ENCODE assay signal across 27 cellular contexts in the genomic region with DNA sequence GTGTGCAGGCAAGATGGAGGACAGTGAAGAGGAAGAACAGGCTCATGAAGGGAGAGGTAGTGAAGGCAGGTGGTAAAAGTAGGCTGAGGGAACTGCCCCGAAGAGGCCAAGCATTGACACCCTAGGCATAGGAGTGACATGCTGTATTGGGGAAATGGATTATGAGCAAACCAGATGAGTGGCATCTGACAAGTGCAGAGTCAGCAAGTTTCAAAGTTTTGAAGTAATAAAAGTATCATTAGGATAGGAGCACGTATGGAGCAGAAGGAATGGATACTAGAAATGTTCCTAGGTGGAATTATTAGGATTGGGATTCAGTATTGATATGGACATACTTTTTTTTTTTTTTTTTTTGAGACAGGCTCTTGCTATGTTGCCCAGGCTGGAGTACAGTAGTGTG.
DNase-seq lines count a peak whose midpoint lies in the region; ATAC-seq and TF ChIP-seq lines count a peak whose summit lies in the region.
"Had no signal": no experiment of that assay in that cellular context is flagged by ENCODE, and none has a peak within 500 bp of the region (broad histone marks: within the 10 kb centered on the region; RNA-seq: fewer than 3 reads in every experiment).

No MANE protein-coding gene starts in this region.

- CTCF ChIA-PET in IMR-90 (lab: Yijun Ruan, JAX), result no interaction called here

- H2BK15ac ChIP-seq in IMR-90 (ENCODE audit: low read depth, low read length), result no peak overlapping the region

- DNase-seq in left ventricle myocardium inferior (no peak), Right ventricle myocardium superior (no peak), IMR-90 (no peak), omental fat pad (ENCODE audit: low spot score) (no peak), GM20000 (ENCODE audit: low spot score) (no peak), foreskin keratinocyte (no peak)
- DNase-seq: AML-193; CD8-positive, alpha-beta T cell; DMS 273 treated with DMSO at 0.1 percent for 48 hours; DMS79; EL; GDM1; GOT3; MG63; NCI-H1092; NCI-H1417 treated with DMSO at 0.1 percent for 48 hours; NCI-H1694 treated with DMSO at 0.1 percent for 48 hours; NCI-H2081; NCI-H2227 treated with DMSO at 0.1 percent for 48 hours; NCI-H69; RPMI8226; SHP77 had no signal

- no peak overlapping the region for H3K56ac ChIP-seq in IMR-90 (ENCODE audit: extremely low read depth, insufficient read depth, low read length)

- H3K4me3 ChIP-seq in left ventricle myocardium inferior, result no peak overlapping the region
- no peak overlapping the region for H3K4me3 ChIP-seq in IMR-90 (ENCODE audit: insufficient read depth, low read depth, low read length)
- H3K4me3 ChIP-seq: GM12878, MG63 had no signal

- in situ Hi-C loops in IMR-90 (cut with MboI; ENCODE audit: low sequenced_read_pairs), result no loop called here

- ATAC-seq in Right ventricle myocardium superior (ENCODE audit: poor library complexity) (no peak), IMR-90 (ENCODE audit: low read depth) (no peak), omental fat pad (ENCODE audit: low FRiP score) (peak; percentile 16), GM18909 (IDR thresholded peaks at IDR 0.05; ENCODE audit: poor library complexity, unreplicated experiment) (no peak), foreskin keratinocyte (no peak)
- ATAC-seq: CD8-positive, alpha-beta T cell; GM12878; HCT116 had no signal

- POLR2A ChIA-PET in IMR-90 (lab: Charles Lee; ENCODE audit: unreplicated experiment), result no interaction called here

- no peak overlapping the region for H4K8ac ChIP-seq in IMR-90 (ENCODE audit: low read depth in 2 of 2, low read length in 2 of 2)

- H3K4me2 ChIP-seq in IMR-90 (ENCODE audit: low read depth, low read length), result no peak overlapping the region

- H3K9me1 ChIP-seq in IMR-90 (ENCODE audit: insufficient read depth, low read length), result peaks cover 29% of the 10 kb centered on the region

- H3K27ac ChIP-seq in left ventricle myocardium inferior (replicated peaks) (peak overlapping the region; percentile 20), IMR-90 (ENCODE audit: insufficient read depth, low read length) (no peak overlapping the region), foreskin keratinocyte (no peak overlapping the region)
- H3K27ac ChIP-seq: C4-2B, HL-60 had no signal

- peaks cover 9% of the 10 kb centered on the region for H3K36me3 ChIP-seq in left ventricle myocardium inferior
- peaks cover 16% of the 10 kb centered on the region for H3K36me3 ChIP-seq in IMR-90 (ENCODE audit: control insufficient read depth, insufficient read depth, low read length)
- H3K36me3 ChIP-seq: MG63 had no signal

- H3K79me1 ChIP-seq in IMR-90 (ENCODE audit: low read depth in 1 of 2, low read length in 2 of 2), result peaks cover 66 to 94% of the 10 kb centered on the region in 2 experiments

- H4K5ac ChIP-seq in IMR-90 (ENCODE audit: low read depth, low read length), result no peak overlapping the region

- 100% methylated on average over 2 of the region's 2 CpGs; no CpG with 5 or more reads in 1 of the 2 experiments for WGBS in IMR-90 (ENCODE audit: extremely low coverage in 2 of 2, insufficient read length in 1 of 2), 2 experiments

- peaks cover 77% of the 10 kb centered on the region for H4K20me1 ChIP-seq in IMR-90 (ENCODE audit: insufficient read depth, low read length)

- H2AFZ ChIP-seq in IMR-90 (replicated peaks; ENCODE audit: low read length, poor library complexity), result no peak overlapping the region

- no peak overlapping the region for H3K4ac ChIP-seq in IMR-90 (ENCODE audit: low read depth, low read length)

- H3K4me1 ChIP-seq in left ventricle myocardium inferior, result peaks cover 86% of the 10 kb centered on the region
- peaks cover 6% of the 10 kb centered on the region for H3K4me1 ChIP-seq in IMR-90 (ENCODE audit: control insufficient read depth, insufficient read depth, low read length)
- H3K4me1 ChIP-seq in foreskin keratinocyte, result no peaks in the 10 kb centered on the region

- TF ChIP-seq CTCF in left ventricle myocardium inferior (IDR thresholded peaks at IDR 0.05; ENCODE audit: borderline replicate concordance) (no peak), IMR-90 (conservative IDR thresholded peaks at IDR 0.05; ENCODE audit: low read depth, low read length) (no peak), omental fat pad (IDR thresholded peaks at IDR 0.05) (no peak), GM20000 (IDR thresholded peaks at IDR 0.05; ENCODE audit: extremely low read depth, missing control alignments) (no peak), foreskin keratinocyte (conservative IDR thresholded peaks at IDR 0.05) (no peak)

- dilution Hi-C loops in IMR-90 (cut with HindIII; ENCODE audit: low sequenced_read_pairs, unreplicated experiment), result no loop called here

- no peak for TF ChIP-seq RAD21 in IMR-90 (IDR thresholded peaks at IDR 0.05; ENCODE audit: low read length)

- H2AK9ac ChIP-seq in IMR-90 (replicated peaks; ENCODE audit: low read depth, low read length, poor library complexity), result no peak overlapping the region

- no peak overlapping the region for H3K23ac ChIP-seq in IMR-90 (ENCODE audit: low read depth, low read length)

- no peak for TF ChIP-seq POLR2A in IMR-90 (IDR thresholded peaks at IDR 0.05; ENCODE audit: low read depth, low read length)

- H3K18ac ChIP-seq in IMR-90 (ENCODE audit: low read depth, low read length), result no peak overlapping the region

- no peak overlapping the region for H4K91ac ChIP-seq in IMR-90 (ENCODE audit: insufficient read depth, low read depth, low read length)

- no peak overlapping the region for H2BK5ac ChIP-seq in IMR-90 (ENCODE audit: low read depth, low read length, poor library complexity, severe bottlenecking)

- no TSS peak for BruUV-seq in IMR-90 (replicated peaks; lab: Mats Ljungman, UMichigan)

- no peak overlapping the region for H2BK20ac ChIP-seq in IMR-90 (ENCODE audit: low read depth, low read length)

- no peaks in the 10 kb centered on the region for H3K9me3 ChIP-seq in left ventricle myocardium inferior (replicated peaks)
- H3K9me3 ChIP-seq in IMR-90 (ENCODE audit: control insufficient read depth, insufficient read depth, low read length), result no peaks in the 10 kb centered on the region
- H3K9me3 ChIP-seq: MG63 had no signal

- H2AK5ac ChIP-seq in IMR-90 (ENCODE audit: low read depth, low read length), result no peak overlapping the region

- H3K14ac ChIP-seq in IMR-90 (replicated peaks; ENCODE audit: low read depth, low read length), result no peak overlapping the region

- intact Hi-C loops in left ventricle myocardium inferior (cut with micrococcal nuclease) (no loop called here), Right ventricle myocardium superior (cut with DNase I) (no loop called here), IMR-90 (cut with micrococcal nuclease) (no loop called here)

- H3K27me3 ChIP-seq in left ventricle myocardium inferior (ENCODE audit: low read depth) (no peaks in the 10 kb centered on the region), IMR-90 (ENCODE audit: control insufficient read depth, insufficient read depth, low read length) (no peaks in the 10 kb centered on the region), foreskin keratinocyte (no peaks in the 10 kb centered on the region)
- H3K27me3 ChIP-seq: MG63 had no signal

- H3K9ac ChIP-seq in IMR-90 (ENCODE audit: low read depth, low read length), result no peak overlapping the region

- H2BK120ac ChIP-seq in IMR-90 (ENCODE audit: low read depth, low read length), result no peak overlapping the region

TF ChIP-seq in IMR-90, 13 proteins besides CTCF, POLR2A, EP300 and RAD21:
- TF ChIP-seq, protein P1, sequence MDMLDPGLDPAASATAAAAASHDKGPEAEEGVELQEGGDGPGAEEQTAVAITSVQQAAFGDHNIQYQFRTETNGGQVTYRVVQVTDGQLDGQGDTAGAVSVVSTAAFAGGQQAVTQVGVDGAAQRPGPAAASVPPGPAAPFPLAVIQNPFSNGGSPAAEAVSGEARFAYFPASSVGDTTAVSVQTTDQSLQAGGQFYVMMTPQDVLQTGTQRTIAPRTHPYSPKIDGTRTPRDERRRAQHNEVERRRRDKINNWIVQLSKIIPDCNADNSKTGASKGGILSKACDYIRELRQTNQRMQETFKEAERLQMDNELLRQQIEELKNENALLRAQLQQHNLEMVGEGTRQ (IDR thresholded peaks at IDR 0.05; ENCODE audit: low read depth, low read length), result no peak
- no peak for TF ChIP-seq BHLHE40 (IDR thresholded peaks at IDR 0.05; ENCODE audit: low read depth, low read length)
- peak; percentile 94 for TF ChIP-seq MAFK (IDR thresholded peaks at IDR 0.05; ENCODE audit: low read depth, low read length)
- no peak for TF ChIP-seq CHD1 (IDR thresholded peaks at IDR 0.05; ENCODE audit: low read depth, low read length)
TF ChIP-seq in IMR-90: peak in this region for 1.
